18 cellular contexts compared by ENCODE assay signal in the genomic region with DNA sequence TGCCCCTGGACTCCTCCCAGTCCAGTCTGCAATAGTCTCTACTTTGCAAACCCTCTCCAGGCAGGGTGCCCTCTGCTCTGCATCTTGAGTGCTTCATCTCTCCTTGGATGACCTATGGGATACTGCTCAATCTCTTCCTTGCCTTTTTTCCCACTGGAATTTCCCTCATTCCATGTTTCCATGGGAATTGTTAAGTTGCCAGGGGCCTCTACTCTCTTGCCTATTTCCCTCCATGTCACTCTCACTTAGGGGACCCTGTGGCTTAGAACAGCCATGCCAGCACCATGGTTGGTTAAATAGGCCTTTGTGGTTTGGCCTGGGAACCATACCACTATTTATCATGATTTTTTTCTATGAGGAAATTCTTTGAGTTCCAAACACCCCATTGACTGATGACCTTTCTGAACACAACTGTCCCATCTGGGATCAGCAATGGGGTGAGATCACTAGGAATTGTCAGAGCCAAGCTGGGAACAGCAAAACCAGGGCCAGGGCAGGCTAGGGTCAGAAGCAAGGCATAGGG.
A peak's percentile ranks its signal among the peaks of the same experiment; 100 is the strongest.
DNase-seq lines count a peak whose midpoint lies in the region; ATAC-seq and TF ChIP-seq lines count a peak whose summit lies in the region.
"Had no signal": no experiment of that assay in that cellular context is flagged by ENCODE, and none has a peak within 500 bp of the region (broad histone marks: within the 10 kb centered on the region; RNA-seq: fewer than 3 reads in every experiment).

No MANE protein-coding gene starts in this region.

- H4K20me1 ChIP-seq in osteoblast (ENCODE audit: insufficient read depth, low read length), result no peaks in the 10 kb centered on the region

- ATAC-seq in GM21367 (IDR thresholded peaks at IDR 0.05; ENCODE audit: unreplicated experiment) (no peak), HG02759 (IDR thresholded peaks at IDR 0.05; ENCODE audit: unreplicated experiment) (no peak)
- no peak for ATAC-seq in naive thymus-derived CD8-positive, alpha-beta T cell
- ATAC-seq: natural killer cell; stimulated activated naive CD8-positive, alpha-beta T cell treated with anti-CD3 and anti-CD28 coated beads, Interleukin-15, Interleukin-2, amounts not matched to agents 100 U/mL and 50 U/mL, for 24 hours had no signal

- POLR2A ChIA-PET in naive thymus-derived CD8-positive, alpha-beta T cell (lab: Charles Lee), result no interaction called here

- H3K9me3 Mint-ChIP-seq in naive thymus-derived CD8-positive, alpha-beta T cell, result peaks cover 0 to 2% (median 0%) of the 10 kb centered on the region in 9 donors
- H3K9me3 Mint-ChIP-seq: IgD-negative memory B cell; natural killer cell; T-helper 2 cell treated with Interferon-gamma antibody and Interleukin-4, amounts not matched to agents 5 μg/mL and 100 μg/mL, for 36 hours had no signal

- no peak overlapping the region for H3K4me2 ChIP-seq in osteoblast (ENCODE audit: insufficient read depth, low read length)

- no peak for TF ChIP-seq POLR2A in suprapubic skin (IDR thresholded peaks at IDR 0.05)

- peak overlapping the region in 2 of 10 donors; percentile 1 to 58 for H3K27ac Mint-ChIP-seq in naive thymus-derived CD8-positive, alpha-beta T cell
- H3K27ac Mint-ChIP-seq: IgD-negative memory B cell; natural killer cell; T-helper 2 cell treated with Interferon-gamma antibody and Interleukin-4, amounts not matched to agents 5 μg/mL and 100 μg/mL, for 36 hours had no signal

- TF ChIP-seq CTCF in AG10803 (conservative IDR thresholded peaks at IDR 0.05; ENCODE audit: low read length), result no peak
- no peak for TF ChIP-seq CTCF in osteoblast (IDR thresholded peaks at IDR 0.05; ENCODE audit: extremely low read depth, low read depth, low read length)
- TF ChIP-seq CTCF in suprapubic skin (IDR thresholded peaks at IDR 0.05), result no peak

- no peak overlapping the region for H2AFZ ChIP-seq in osteoblast (ENCODE audit: low read length)

- H3K36me3 ChIP-seq in osteoblast (ENCODE audit: insufficient read depth, low read length) (no peaks in the 10 kb centered on the region), suprapubic skin (no peaks in the 10 kb centered on the region)
- H3K36me3 ChIP-seq: SJCRH30, uterus had no signal

- no peak overlapping the region for H3K4me3 Mint-ChIP-seq in naive thymus-derived CD8-positive, alpha-beta T cell
- H3K4me3 Mint-ChIP-seq: IgD-negative memory B cell; natural killer cell; T-helper 2 cell treated with Interferon-gamma antibody and Interleukin-4, amounts not matched to agents 5 μg/mL and 100 μg/mL, for 36 hours had no signal

- no peak overlapping the region for H3K4me3 ChIP-seq in AG10803 (ENCODE audit: low read length)
- no peak overlapping the region for H3K4me3 ChIP-seq in osteoblast (ENCODE audit: insufficient read depth, low read length)
- H3K4me3 ChIP-seq in suprapubic skin, result no peak overlapping the region
- H3K4me3 ChIP-seq: lung, SJCRH30, uterus had no signal

- H3K27me3 ChIP-seq in osteoblast (ENCODE audit: insufficient read depth, low read length) (no peaks in the 10 kb centered on the region), suprapubic skin (no peaks in the 10 kb centered on the region)
- H3K27me3 ChIP-seq: SJCRH30, uterus had no signal

- H3K27me3 Mint-ChIP-seq in naive thymus-derived CD8-positive, alpha-beta T cell, result peaks cover 0 to 4% (median 0%) of the 10 kb centered on the region in 5 donors
- H3K27me3 Mint-ChIP-seq: IgD-negative memory B cell had no signal

- peak; percentile 97 for DNase-seq in AG10803 (ENCODE audit: low read depth)
- DNase-seq in M059J (ENCODE audit: low read depth), result peak; percentile 60
- peak; percentile 89 for DNase-seq in fibroblast of peridontal ligament (ENCODE audit: extremely low read depth)
- peak; percentile 23 for DNase-seq in osteoblast (ENCODE audit: insufficient read length, low spot score, missing footprints)
- DNase-seq in suprapubic skin (ENCODE audit: low spot score in 2 of 2), result no peak
- DNase-seq in naive thymus-derived CD8-positive, alpha-beta T cell, result no peak
- DNase-seq: activated CD4-positive, alpha-beta T cell treated with anti-CD3 and anti-CD28 coated beads for 1 hour; activated effector memory CD4-positive, alpha-beta T cell treated with Interleukin-2 at 50 U/mL for 16 hours; natural killer cell; NCI-H524 treated with DMSO at 0.1 percent for 48 hours; SJCRH30; stimulated activated naive CD8-positive, alpha-beta T cell treated with anti-CD3 and anti-CD28 coated beads, Interleukin-15, Interleukin-2, amounts not matched to agents 100 U/mL and 50 U/mL, for 24 hours; uterus had no signal

- no peaks in the 10 kb centered on the region for H3K36me3 Mint-ChIP-seq in naive thymus-derived CD8-positive, alpha-beta T cell
- H3K36me3 Mint-ChIP-seq: natural killer cell had no signal

- H3K4me1 ChIP-seq in osteoblast (ENCODE audit: insufficient read depth, low read length) (peaks cover 43% of the 10 kb centered on the region), suprapubic skin (peaks cover 15% of the 10 kb centered on the region)

- H3K9me3 ChIP-seq in osteoblast (ENCODE audit: low read depth, low read length) (no peaks in the 10 kb centered on the region), suprapubic skin (no peaks in the 10 kb centered on the region)
- H3K9me3 ChIP-seq: SJCRH30, uterus had no signal

- peak overlapping the region; percentile 6 for H3K27ac ChIP-seq in osteoblast (ENCODE audit: low read depth, low read length)
- no peak overlapping the region for H3K27ac ChIP-seq in suprapubic skin
- H3K27ac ChIP-seq: SJCRH30 had no signal

- no peak for TF ChIP-seq EP300 in suprapubic skin (IDR thresholded peaks at IDR 0.05)

- H3K4me1 Mint-ChIP-seq in naive thymus-derived CD8-positive, alpha-beta T cell, result peaks cover 6 to 13% (median 9%) of the 10 kb centered on the region in 4 donors
- H3K4me1 Mint-ChIP-seq: IgD-negative memory B cell had no signal

- H3K79me2 ChIP-seq in osteoblast (ENCODE audit: insufficient read depth, low read length), result no peaks in the 10 kb centered on the region

Comparison
In these comparisons a context has a peak if more than half of its experiments do, and no peak if none do; other contexts are left out.
1. DNase-seq: peak in AG10803 (single experiment), M059J (single experiment), fibroblast of peridontal ligament (single experiment) and osteoblast (single experiment); none in suprapubic skin (0 of 2) and naive thymus-derived CD8-positive, alpha-beta T cell (0 of 10).